8 cellular contexts compared by ENCODE assay signal in the genomic region with DNA sequence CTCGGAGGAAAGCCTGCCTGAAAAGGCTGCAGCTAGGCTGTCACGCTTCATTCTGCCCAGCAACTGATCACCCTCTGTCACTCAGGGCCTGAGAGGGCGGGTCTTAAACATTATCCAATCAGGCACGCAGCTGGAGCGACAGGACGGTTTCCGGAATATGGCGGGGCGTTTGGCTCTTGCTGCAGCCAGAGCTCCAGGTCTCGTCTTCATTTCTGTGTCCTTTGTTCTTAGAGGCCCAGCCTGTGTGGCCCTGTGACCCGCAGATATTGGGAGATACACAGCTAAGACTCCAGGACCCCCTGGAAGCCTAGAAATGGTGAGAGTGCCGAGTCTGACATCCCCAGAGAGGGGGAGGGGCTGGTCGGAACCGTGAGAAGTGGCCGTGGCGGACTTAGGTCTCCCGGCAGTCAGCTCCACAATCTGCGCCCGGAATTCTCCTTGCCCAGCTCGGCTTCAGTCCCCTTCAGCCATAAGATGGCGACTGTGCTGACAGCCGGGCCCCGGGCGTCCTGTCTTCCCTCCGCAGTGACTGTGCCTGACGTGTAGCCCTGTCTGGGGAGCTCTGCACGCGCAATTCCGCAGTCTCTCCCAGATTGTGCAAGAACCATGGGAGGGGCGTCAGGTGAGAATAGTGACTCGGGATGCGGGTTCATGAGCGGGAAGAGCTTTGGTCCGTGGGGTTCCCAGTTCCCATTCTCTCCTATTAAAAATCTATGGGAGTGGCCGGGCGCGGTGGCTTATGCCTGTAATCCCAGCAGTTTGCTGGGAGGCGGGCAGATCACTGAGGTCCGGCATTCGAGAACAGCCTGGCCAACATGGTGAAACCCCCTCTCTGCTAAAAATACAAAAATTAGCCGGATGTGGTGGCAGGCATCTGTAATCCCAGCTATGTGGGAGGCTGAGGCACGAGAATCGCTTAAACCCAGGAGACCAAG. TPM values are rescaled to one million over a fixed set of nuclear protein-coding genes. Genes with fewer than 3 reads are reported as not detected.
DNase-seq lines count a peak whose midpoint lies in the region; ATAC-seq and TF ChIP-seq lines count a peak whose summit lies in the region.

Gene ZNF429 (plus strand): TSS at position 144 of the 935 bp plus-strand sequence. CDS start 170 bp downstream, at position 314.

- H3K9ac ChIP-seq in HUES6 (ENCODE audit: low read length) (peak within 1 kb of the TSS; percentile 86), OCI-LY1 (ENCODE audit: low read length) (peak within 1 kb of the TSS; percentile 91)

- TF ChIP-seq CTCF in OCI-LY1 (IDR thresholded peaks at IDR 0.05; ENCODE audit: low read length) (no peak), epithelial cell of esophagus (IDR thresholded peaks at IDR 0.05; ENCODE audit: insufficient read depth, low read depth, low read length, missing control alignments) (no peak)

- H3K27ac ChIP-seq in HUES6 (ENCODE audit: low read depth, low read length) = no peak within 1 kb of the TSS
- peak within 1 kb of the TSS; percentile 65 for H3K27ac ChIP-seq in OCI-LY1 (ENCODE audit: low read depth, low read length, poor library complexity, severe bottlenecking)

- peak; percentile 90 for DNase-seq in Caki2 (ENCODE audit: low read depth)
- DNase-seq in activated T-cell treated with anti-CD3 and anti-CD28 coated beads for 24 hours (ENCODE audit: low read depth) = peak; percentile 86
- peak; percentile 93 for DNase-seq in epithelial cell of esophagus (ENCODE audit: low read depth)
- peak; percentile 95 for DNase-seq in middle frontal gyrus (ENCODE audit: extremely low spot score, low spot score)
- DNase-seq in stimulated activated CD8-positive, alpha-beta memory T cell treated with anti-CD3 and anti-CD28 coated beads, Interleukin-2, amount 100 ng/mL, for 1 hour (ENCODE audit: low read depth in 2 of 2) = peak; percentile 75 to 84

- peak within 1 kb of the TSS; percentile 83 for H3K4me2 ChIP-seq in OCI-LY1 (ENCODE audit: low read length)

- H3K79me2 ChIP-seq in OCI-LY1 (ENCODE audit: insufficient read depth, low read length) = 0 out of 2 replicates have a peak, but pooled peaks cover 8% of the 10 kb centered on the region

- no peaks in the 10 kb centered on the region for H4K20me1 ChIP-seq in OCI-LY1 (ENCODE audit: insufficient read depth, low read length)

- H2AFZ ChIP-seq in OCI-LY1 (ENCODE audit: low read length) = peak within 1 kb of the TSS; percentile 76

- H3K9me3 ChIP-seq in HUES6 (ENCODE audit: control insufficient read depth, insufficient read depth, low read depth, low read length) (peaks cover 19% of the 10 kb centered on the region; the same call in 1 of the 2 replicates), OCI-LY1 (ENCODE audit: low read length) (peaks cover 5% of the 10 kb centered on the region; the same call in 1 of the 2 replicates)

- no peaks in the 10 kb centered on the region for H3K27me3 ChIP-seq in HUES6 (ENCODE audit: control insufficient read depth, insufficient read depth, low read length)
- H3K27me3 ChIP-seq in OCI-LY1 (ENCODE audit: insufficient read depth, low read length) = no peaks in the 10 kb centered on the region

- H3K9me2 ChIP-seq in OCI-LY1 (ENCODE audit: low read depth, low read length) = no peaks in the 10 kb centered on the region

- H3K4me3 ChIP-seq in HUES6 (ENCODE audit: low read depth, low read length) (peak within 1 kb of the TSS; percentile 71), OCI-LY1 (ENCODE audit: low read depth, low read length, poor library complexity, severe bottlenecking) (peak within 1 kb of the TSS; percentile 97), epithelial cell of esophagus (ENCODE audit: low read length) (peak within 1 kb of the TSS; percentile 91)

- ATAC-seq in GM21390 (IDR thresholded peaks at IDR 0.05; ENCODE audit: unreplicated experiment) = peak; percentile 99

- no peaks in the 10 kb centered on the region for H3F3A ChIP-seq in OCI-LY1 (ENCODE audit: insufficient read depth, low read length)

- H3K4me1 ChIP-seq in HUES6 (ENCODE audit: control insufficient read depth, insufficient read depth, low read length) (no peaks in the 10 kb centered on the region), OCI-LY1 (ENCODE audit: insufficient read depth, low read length, severe bottlenecking) (peaks cover 11% of the 10 kb centered on the region)

- no peaks in the 10 kb centered on the region; the same call in 1 of the 2 replicates for H3K36me3 ChIP-seq in HUES6 (ENCODE audit: control insufficient read depth, insufficient read depth, low read length)
- H3K36me3 ChIP-seq in OCI-LY1 (ENCODE audit: insufficient read depth, low read length) = peaks cover 21% of the 10 kb centered on the region

- in situ Hi-C loops in Caki2 (cut with HindIII; ENCODE audit: low pct_unique_long_range_greater_than_20kb, low sequenced_read_pairs) = no loop called here

RNA-seq across cellular contexts. Expression of gene ZNF429, which starts in this region (rescaled TPM):
- 4.0 and 9.5 TPM in 2 replicates for total RNA-seq in Caki2 (2014; rRNA removed; shearing (Covaris generic); ENCODE audit: low replicate concordance)
